In the genomic region with DNA sequence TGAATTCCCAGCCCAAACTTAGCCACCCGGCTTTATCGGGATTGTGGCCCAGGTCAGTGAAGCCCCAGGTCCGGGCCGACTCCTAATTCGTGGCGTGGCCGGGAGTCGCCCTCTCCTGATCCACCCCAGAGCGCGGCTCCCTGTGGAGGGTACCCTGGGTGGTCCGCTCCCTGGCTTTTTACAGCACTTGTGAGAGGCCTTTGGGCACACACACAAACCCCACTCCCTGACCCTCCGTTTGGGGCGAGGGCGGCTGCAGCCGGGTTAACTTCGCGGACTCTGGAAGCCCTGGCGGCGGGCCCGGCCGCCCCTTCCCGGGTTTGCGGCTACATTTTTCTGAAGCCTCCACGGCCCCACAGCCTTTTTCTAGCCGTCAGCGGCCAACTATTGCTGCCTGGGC, we compare ENCODE assay signal across 8 cellular contexts. TPM values are rescaled to one million over a fixed set of nuclear protein-coding genes. Genes with fewer than 3 reads are reported as not detected.
DNase-seq lines count a peak whose midpoint lies in the region; ATAC-seq, FAIRE-seq and TF ChIP-seq lines count a peak whose summit lies in the region.

No MANE protein-coding gene starts in this region.

- peaks cover 7 to 11% (median 8%) of the 10 kb centered on the region in 4 donors for H3K9me3 ChIP-seq in liver (ENCODE audit: control insufficient read depth in 4 of 4, low read length in 3 of 4)
- H3K9me3 ChIP-seq in HepG2 (ENCODE audit: low read length): peaks cover 74% of the 10 kb centered on the region
- H3K9me3 ChIP-seq in uterus: no peaks in the 10 kb centered on the region
- H3K9me3 ChIP-seq in MG63: peaks cover 2% of the 10 kb centered on the region; the same call in 1 of the 2 replicates

- peaks cover 9% of the 10 kb centered on the region for H3K4me1 Mint-ChIP-seq in memory B cell

- POLR2A ChIA-PET in HepG2 (lab: Yijun Ruan, JAX): no interaction called here

- no peaks in the 10 kb centered on the region for H3K27me3 ChIP-seq in liver (ENCODE audit: control insufficient read depth in 4 of 4, insufficient read depth in 4 of 4, low read length in 3 of 4)
- no peaks in the 10 kb centered on the region for H3K27me3 ChIP-seq in HepG2 (ENCODE audit: control insufficient read depth in 1 of 2, insufficient read depth in 2 of 2, low read length in 2 of 2)
- H3K27me3 ChIP-seq in uterus: no peaks in the 10 kb centered on the region
- H3K27me3 ChIP-seq in MG63: no peaks in the 10 kb centered on the region

- peaks cover 12% of the 10 kb centered on the region for H3K36me3 Mint-ChIP-seq in memory B cell

- H3K4me3 Mint-ChIP-seq in memory B cell: peak overlapping the region; percentile 84

- H3K9ac ChIP-seq in liver (ENCODE audit: low read depth in 1 of 2, low read length in 2 of 2): no peak overlapping the region
- no peak overlapping the region for H3K9ac ChIP-seq in HepG2 (ENCODE audit: insufficient read depth, low read depth, low read length)

- intact Hi-C loops in HepG2 (cut with micrococcal nuclease; ENCODE audit: unreplicated experiment) (no loop called here), uterus (cut with DNase I; ENCODE audit: low total_unique reads) (no loop called here)

- peaks cover 4% of the 10 kb centered on the region for H3K9me3 Mint-ChIP-seq in memory B cell

- H3K27ac ChIP-seq in liver (ENCODE audit: low read depth in 1 of 2, low read length in 2 of 2) (peak overlapping the region; percentile 60 to 79), HepG2 (ENCODE audit: extremely low read length, insufficient read depth, low read length) (no peak overlapping the region), uterus (peak overlapping the region; percentile 71 to 76)

- TF ChIP-seq RAD21 in liver (IDR thresholded peaks at IDR 0.05) (no peak), HepG2 (CRISPR knock-in tag; IDR thresholded peaks at IDR 0.05) (no peak)

- BruUV-seq in HepG2 (replicated peaks; lab: Mats Ljungman, UMichigan): no TSS peak

- CTCF ChIA-PET in HepG2 (lab: Yijun Ruan, JAX; ENCODE audit: low intra/inter-chr PET ratio, low total read pairs): no interaction called here

- TF ChIP-seq POLR2A in HepG2 (IDR thresholded peaks at IDR 0.05; ENCODE audit: insufficient read depth in 1 of 2, low read depth in 2 of 2, low read length in 2 of 2): no peak
- no peak for TF ChIP-seq POLR2A in uterus (IDR thresholded peaks at IDR 0.05)
- TF ChIP-seq POLR2A in GM12892 (IDR thresholded peaks at IDR 0.05; ENCODE audit: low read depth, low read length): no peak

- H3K36me3 ChIP-seq in liver (ENCODE audit: control insufficient read depth in 4 of 4, insufficient read depth in 3 of 4, low read depth in 1 of 4, low read length in 3 of 4) (peaks cover 0 to 4% (median under 1%) of the 10 kb centered on the region in 4 donors), HepG2 (replicated peaks in 1 of 2; ENCODE audit: control insufficient read depth in 1 of 2, insufficient read depth in 2 of 2, low read length in 2 of 2) (no peaks in the 10 kb centered on the region), uterus (no peaks in the 10 kb centered on the region), MG63 (no peaks in the 10 kb centered on the region)

- no peak for FAIRE-seq in HepG2 (lab: Jason Lieb, UNC)
- FAIRE-seq in GM12892 (lab: Jason Lieb, UNC): no peak

- ATAC-seq in HepG2 (no peak), memory B cell (ENCODE audit: low read depth) (no peak)

- H3K4me1 ChIP-seq in liver (ENCODE audit: control insufficient read depth in 4 of 4, insufficient read depth in 4 of 4, low read length in 3 of 4): peaks cover 0 to 13% (median 7%) of the 10 kb centered on the region in 4 donors
- H3K4me1 ChIP-seq in HepG2 (ENCODE audit: insufficient read depth, low read length): no peaks in the 10 kb centered on the region
- H3K4me1 ChIP-seq in uterus: peaks cover 0 to 5% of the 10 kb centered on the region in 2 donors

- H3K27me3 Mint-ChIP-seq in memory B cell: no peaks in the 10 kb centered on the region

- H3K4me2 ChIP-seq in HepG2 (ENCODE audit: low read depth, low read length): no peak overlapping the region

- DNase-seq in HepG2 (ENCODE audit: low spot score) (no peak), choroid plexus epithelial cell (ENCODE audit: low read depth) (no peak), memory B cell (ENCODE audit: low spot score in 2 of 2) (no peak), uterus (peak in 1 of 2 donors; percentile 17), MG63 (no peak), AG08395 (ENCODE audit: low spot score) (no peak), GM12892 (ENCODE audit: insufficient read length) (no peak)

- TF ChIP-seq EP300 in HepG2 (IDR thresholded peaks at IDR 0.05; ENCODE audit: low read depth in 2 of 2, low read length in 2 of 2): no peak
- TF ChIP-seq EP300 in HepG2 (CRISPR knock-in tag; IDR thresholded peaks at IDR 0.05; ENCODE audit: borderline replicate concordance): no peak

- no peaks in the 10 kb centered on the region for H4K20me1 ChIP-seq in HepG2 (ENCODE audit: insufficient read depth, low read length)

- no peaks in the 10 kb centered on the region for H3K79me2 ChIP-seq in HepG2 (ENCODE audit: insufficient read depth, low read length)

- H2AFZ ChIP-seq in HepG2 (ENCODE audit: low read length): no peak overlapping the region

- TF ChIP-seq CTCF in liver (IDR thresholded peaks at IDR 0.05; ENCODE audit: low read depth, low read length, missing input control) (no peak), HepG2 (CRISPR knock-in tag; IDR thresholded peaks at IDR 0.05) (no peak), choroid plexus epithelial cell (conservative IDR thresholded peaks at IDR 0.05; ENCODE audit: low read depth, low read length) (no peak), uterus (IDR thresholded peaks at IDR 0.05) (no peak)

- 40% methylated on average over 26 of the region's 26 CpGs for WGBS in liver
- 71% methylated on average over 11 of the region's 26 CpGs for WGBS in HepG2 (ENCODE audit: low lambda C conversion rate)

- in situ Hi-C loops in HepG2 (cut with HindIII; ENCODE audit: extremely low pct_ligation_motif_present, low pct_unique_long_range_greater_than_20kb): no loop called here

- no peak overlapping the region for H3K27ac Mint-ChIP-seq in memory B cell

- H3K4me3 ChIP-seq in liver (ENCODE audit: low read depth in 1 of 3, low read length in 3 of 3) (peak overlapping the region; percentile 65 to 90 (median 90)), HepG2 (replicated peaks in 1 of 3; ENCODE audit: insufficient read depth in 1 of 3, low read depth in 2 of 3, low read length in 3 of 3) (no peak overlapping the region), choroid plexus epithelial cell (ENCODE audit: low read depth, low read length) (peak overlapping the region; percentile 74), uterus (peak overlapping the region; percentile 52 to 71), MG63 (no peak overlapping the region)

RNA-seq across cellular contexts. Expression of a gene that starts 56.5 kb away (rescaled TPM):
- total RNA-seq in liver (1 to 10 TPM; 3.4 to 5.5 TPM), HepG2 (2016; rRNA removed; fragmentation: Illumina TruSeq; extraction: Trizol) (1.00 and 1.9 TPM in 2 replicates), uterus (10 to 100 TPM in 3 of 4 donors, 1 to 10 TPM in 1; 2.4 to 34.0 (median 15.5) TPM)
- polyA plus RNA-seq in liver (1 to 10 TPM; 1.4 to 2.2 TPM), HepG2 (2011; rRNA removed) (0.15 and 0.22 TPM in 2 replicates)
- 0.26 and 0.30 TPM in 2 replicates for total RNA-seq in HepG2 (2016; cell fraction: cytosol; rRNA removed; fragmentation: Illumina TruSeq; extraction: Trizol; ENCODE audit: low read depth)
- total RNA-seq in HepG2 (2016; cell fraction: insoluble cytoplasmic fraction; rRNA removed; fragmentation: Illumina TruSeq; extraction: Trizol): 1.4 TPM in 2 replicates
- total RNA-seq in HepG2 (2016; cell fraction: membrane; rRNA removed; fragmentation: Illumina TruSeq; extraction: Trizol): 0.71 and 0.79 TPM in 2 replicates
- total RNA-seq in HepG2 (2016; cell fraction: nucleus; rRNA removed; fragmentation: Illumina TruSeq; extraction: Trizol): 0.60 and 1.6 TPM in 2 replicates
- polyA plus RNA-seq in HepG2 (2011; cell fraction: cytosol; rRNA removed): 0.19 and 0.23 TPM in 2 replicates
- 0.14 and 0.26 TPM in 2 replicates for polyA plus RNA-seq in HepG2 (2011; cell fraction: nucleus; rRNA removed)
- polyA plus RNA-seq in HepG2 (2012): 0.43 and 0.47 TPM in 2 replicates
- 0.18 and 0.22 TPM in 2 replicates for polyA plus RNA-seq in HepG2 (2016; cell fraction: cytosol; fragmentation: Illumina TruSeq; extraction: Trizol; ENCODE audit: low read depth)
- 0.69 and 1.4 TPM in 2 replicates for polyA plus RNA-seq in HepG2 (2016; cell fraction: insoluble cytoplasmic fraction; fragmentation: Illumina TruSeq; extraction: Trizol; ENCODE audit: low read depth)
- polyA plus RNA-seq in HepG2 (2016; cell fraction: membrane; fragmentation: Illumina TruSeq; extraction: Trizol; ENCODE audit: low read depth): 0.33 and 0.40 TPM in 2 replicates
- 0.83 and 2.1 TPM in 2 replicates for polyA plus RNA-seq in HepG2 (2016; cell fraction: nucleus; fragmentation: Illumina TruSeq; extraction: Trizol; ENCODE audit: insufficient read depth, low read depth)
- polyA minus RNA-seq in HepG2 (2011; rRNA and poly(A)+ RNA removed; ENCODE audit: low replicate concordance): 1.2 TPM in 1 of 2 replicates, not detected in the other
- polyA minus RNA-seq in HepG2 (2011; cell fraction: cytosol; rRNA and poly(A)+ RNA removed): 0.53 TPM in 1 of 2 replicates, not detected in the other
- polyA minus RNA-seq in HepG2 (2011; cell fraction: nucleus; rRNA and poly(A)+ RNA removed): 0.90 and 2.2 TPM in 2 replicates
- total RNA-seq in MG63 (2014; rRNA removed; shearing (Covaris generic); ENCODE audit: low replicate concordance): 0.63 TPM in 1 of 2 replicates, not detected in the other
- 0.55 TPM for polyA plus RNA-seq in GM12892 (2012; ENCODE audit: missing spikeins)

RNA-seq across cellular contexts. Expression of a gene that starts 56.5 kb away (rescaled TPM):
- 1 to 10 TPM; 1.1 to 1.3 TPM for total RNA-seq in liver
- polyA plus RNA-seq in liver: under 1 TPM; 0.32 to 0.40 TPM
- total RNA-seq in HepG2 (2016; rRNA removed; fragmentation: Illumina TruSeq; extraction: Trizol): 0.86 and 1.6 TPM in 2 replicates
- total RNA-seq in HepG2 (2016; cell fraction: cytosol; rRNA removed; fragmentation: Illumina TruSeq; extraction: Trizol; ENCODE audit: low read depth): 0.09 and 0.20 TPM in 2 replicates
- total RNA-seq in HepG2 (2016; cell fraction: insoluble cytoplasmic fraction; rRNA removed; fragmentation: Illumina TruSeq; extraction: Trizol): 0.84 and 1.6 TPM in 2 replicates
- total RNA-seq in HepG2 (2016; cell fraction: membrane; rRNA removed; fragmentation: Illumina TruSeq; extraction: Trizol): 0.34 and 0.43 TPM in 2 replicates
- 0.66 and 0.78 TPM in 2 replicates for total RNA-seq in HepG2 (2016; cell fraction: nucleus; rRNA removed; fragmentation: Illumina TruSeq; extraction: Trizol)
- 0.10 and 0.15 TPM in 2 replicates for polyA plus RNA-seq in HepG2 (2011; rRNA removed)
- 0.05 and 0.14 TPM in 2 replicates for polyA plus RNA-seq in HepG2 (2011; cell fraction: cytosol; rRNA removed)
- 0.08 and 0.16 TPM in 2 replicates for polyA plus RNA-seq in HepG2 (2011; cell fraction: nucleus; rRNA removed)
- 0.11 and 0.35 TPM in 2 replicates for polyA plus RNA-seq in HepG2 (2012)
- polyA plus RNA-seq in HepG2 (2016; cell fraction: cytosol; fragmentation: Illumina TruSeq; extraction: Trizol; ENCODE audit: low read depth): 0.02 and 0.03 TPM in 2 replicates
- 0.86 and 0.91 TPM in 2 replicates for polyA plus RNA-seq in HepG2 (2016; cell fraction: insoluble cytoplasmic fraction; fragmentation: Illumina TruSeq; extraction: Trizol; ENCODE audit: low read depth)
- 0.10 and 0.13 TPM in 2 replicates for polyA plus RNA-seq in HepG2 (2016; cell fraction: membrane; fragmentation: Illumina TruSeq; extraction: Trizol; ENCODE audit: low read depth)
- polyA plus RNA-seq in HepG2 (2016; cell fraction: nucleus; fragmentation: Illumina TruSeq; extraction: Trizol; ENCODE audit: insufficient read depth, low read depth): 1.00 and 1.3 TPM in 2 replicates
- 0.18 TPM in 1 of 2 replicates, not detected in the other for polyA minus RNA-seq in HepG2 (2011; rRNA and poly(A)+ RNA removed; ENCODE audit: low replicate concordance)
- 0.40 TPM in 1 of 2 replicates, not detected in the other for polyA minus RNA-seq in HepG2 (2011; cell fraction: cytosol; rRNA and poly(A)+ RNA removed)
- polyA minus RNA-seq in HepG2 (2011; cell fraction: nucleus; rRNA and poly(A)+ RNA removed): 0.52 and 0.75 TPM in 2 replicates
- 10 to 100 TPM in 1 of 4 donors, 1 to 10 TPM in 3; 2.1 to 11.5 (median 5.1) TPM for total RNA-seq in uterus
- total RNA-seq in MG63 (2014; rRNA removed; shearing (Covaris generic); ENCODE audit: low replicate concordance): 0.03 and 0.25 TPM in 2 replicates
- polyA plus RNA-seq in GM12892 (2012; ENCODE audit: missing spikeins): 0.78 TPM

Comparison
In these comparisons a context has a peak if more than half of its experiments do, and no peak if none do; other contexts are left out.
1. H3K4me3 ChIP-seq: peak in liver (3 of 3), choroid plexus epithelial cell (single experiment) and uterus (2 of 2); none in HepG2 (0 of 3) and MG63 (single experiment).